In genomic region chr19:45115809-45116615, GRCh38 we compare ENCODE assay signal across 11 cellular contexts. TPM values are rescaled to one million over a fixed set of nuclear protein-coding genes. Genes with fewer than 3 reads are reported as not detected.
DNase-seq lines count a peak whose midpoint lies in the region; ATAC-seq and TF ChIP-seq lines count a peak whose summit lies in the region.
"Had no signal": no experiment of that assay in that cellular context is flagged by ENCODE, and none has a peak within 500 bp of the region (broad histone marks: within the 10 kb centered on the region; RNA-seq: fewer than 3 reads in every experiment).

No MANE protein-coding gene starts in this region.

- H3K36me3 ChIP-seq in KMS-11 (ENCODE audit: insufficient read depth) (no peaks in the 10 kb centered on the region), lower lobe of right lung (no peaks in the 10 kb centered on the region), spleen (no peaks in the 10 kb centered on the region)

- H2AFZ ChIP-seq in KMS-11 (ENCODE audit: low read depth): no peak overlapping the region

- no peaks in the 10 kb centered on the region for H3K9me3 ChIP-seq in CD4-positive, alpha-beta T cell (ENCODE audit: control insufficient read depth, low read length)
- H3K9me3 ChIP-seq in lower lobe of right lung (no peaks in the 10 kb centered on the region), spleen (no peaks in the 10 kb centered on the region)

- peak overlapping the region; percentile 63 for H3K4me3 Mint-ChIP-seq in CD4-positive, alpha-beta T cell
- H3K4me3 Mint-ChIP-seq: natural killer cell had no signal

- 69 to 86% (median 80%) methylated on average over 16 to 21 of the region's 21 CpGs for WGBS in spleen, 5 donors

- H3K9ac ChIP-seq in KMS-11: no peak overlapping the region

- H3K4me3 ChIP-seq in KMS-11 (IDR thresholded peaks at IDR 0.05; ENCODE audit: insufficient read depth, low read depth, low read length) (no peak overlapping the region), lower lobe of right lung (no peak overlapping the region), spleen (no peak overlapping the region)

- H3K27me3 ChIP-seq in CD4-positive, alpha-beta T cell (ENCODE audit: control insufficient read depth, insufficient read depth, low read length): no peaks in the 10 kb centered on the region
- H3K27me3 ChIP-seq in KMS-11 (ENCODE audit: insufficient read depth, low read depth) (no peaks in the 10 kb centered on the region), lower lobe of right lung (ENCODE audit: low read depth) (no peaks in the 10 kb centered on the region), spleen (replicated peaks in 1 of 7) (no peaks in the 10 kb centered on the region)

- no peak overlapping the region for H3K27ac Mint-ChIP-seq in CD4-positive, alpha-beta T cell

- H3K4me1 Mint-ChIP-seq in CD4-positive, alpha-beta T cell (ENCODE audit: low read depth): peaks cover 50% of the 10 kb centered on the region

- TF ChIP-seq CTCF in CD4-positive, alpha-beta T cell (IDR thresholded peaks at IDR 0.05): no peak
- TF ChIP-seq CTCF in KMS-11 (conservative IDR thresholded peaks at IDR 0.05; ENCODE audit: low read depth, low read length) (no peak), lower lobe of right lung (IDR thresholded peaks at IDR 0.05) (no peak), spleen (IDR thresholded peaks at IDR 0.05 in 8 of 11, conservative IDR thresholded peaks at IDR 0.05 in 3 of 11) (no peak)

- peak overlapping the region; percentile 100; the same call in 1 of the 2 replicates for H3K4me2 ChIP-seq in KMS-11

- POLR2A ChIA-PET in CD4-positive, alpha-beta T cell (lab: Charles Lee): no interaction called here

- no peak for ATAC-seq in CD4-positive, alpha-beta T cell (ENCODE audit: poor library complexity)
- ATAC-seq in lower lobe of right lung (peak; percentile 18 to 46), HG03139 (IDR thresholded peaks at IDR 0.05; ENCODE audit: unreplicated experiment) (no peak)
- ATAC-seq: natural killer cell; stimulated activated memory B cell treated with anti-CD40 and anti-IgM and Interleukin-4, amounts not matched to agents 10 μg/mL and 1 μg/mL and 100 μg/mL, for 72 hours had no signal

- no peaks in the 10 kb centered on the region for H3K27me3 Mint-ChIP-seq in CD4-positive, alpha-beta T cell
- H3K27me3 Mint-ChIP-seq: CD8-positive, alpha-beta memory T cell; stimulated activated memory B cell treated with anti-CD40 and anti-IgM and Interleukin-4, amounts not matched to agents 10 μg/mL and 1 μg/mL and 100 μg/mL, for 72 hours had no signal

- H3K4me1 ChIP-seq in KMS-11 (ENCODE audit: low read depth, poor library complexity, severe bottlenecking) (peaks cover 72% of the 10 kb centered on the region), lower lobe of right lung (peaks cover 58% of the 10 kb centered on the region), spleen (peaks cover 18 to 95% (median 56%) of the 10 kb centered on the region in 6 donors)

- intact Hi-C loops in CD4-positive, alpha-beta T cell (cut with DNase I, micrococcal nuclease): no loop called here
- intact Hi-C loops in lower lobe of right lung (cut with DNase I): no loop called here
- intact Hi-C loops in posterior vena cava (cut with DNase I): no loop called here
- intact Hi-C loops in spleen (cut with DNase I; ENCODE audit: low total_unique reads): no loop called here

- no peak overlapping the region for H3K27ac ChIP-seq in CD4-positive, alpha-beta T cell (ENCODE audit: low read depth, low read length)
- H3K27ac ChIP-seq in KMS-11: peak overlapping the region; percentile 91
- H3K27ac ChIP-seq in lower lobe of right lung: no peak overlapping the region
- H3K27ac ChIP-seq in spleen: peak overlapping the region in 3 of 8 donors; percentile 46 to 55 (median 55)

- TF ChIP-seq POLR2A in spleen (IDR thresholded peaks at IDR 0.05): no peak

- CTCF ChIA-PET in CD4-positive, alpha-beta T cell (lab: Charles Lee): no interaction called here

- H3K9me3 Mint-ChIP-seq in CD4-positive, alpha-beta T cell: no peaks in the 10 kb centered on the region
- H3K9me3 Mint-ChIP-seq: CD8-positive, alpha-beta memory T cell; natural killer cell; stimulated activated memory B cell treated with anti-CD40 and anti-IgM and Interleukin-4, amounts not matched to agents 10 μg/mL and 1 μg/mL and 100 μg/mL, for 72 hours had no signal

- peaks cover 65% of the 10 kb centered on the region; the same call in 1 of the 2 replicates for H3K79me2 ChIP-seq in KMS-11 (ENCODE audit: insufficient read depth, low read depth)

- DNase-seq in CD4-positive, alpha-beta T cell: no peak
- DNase-seq in NCI-H82 (lab: John Stamatoyannopoulos, UW): peak; percentile 86
- DNase-seq in lower lobe of right lung: no peak
- DNase-seq in posterior vena cava (ENCODE audit: low spot score): no peak
- no peak for DNase-seq in NCI-H748 (lab: John Stamatoyannopoulos, UW; ENCODE audit: unreplicated experiment)
- DNase-seq in spleen: no peak
- DNase-seq: CD8-positive, alpha-beta memory T cell; natural killer cell had no signal

- H3K36me3 Mint-ChIP-seq in CD4-positive, alpha-beta T cell (ENCODE audit: low read depth): no peaks in the 10 kb centered on the region
- H3K36me3 Mint-ChIP-seq: natural killer cell; stimulated activated memory B cell treated with anti-CD40 and anti-IgM and Interleukin-4, amounts not matched to agents 10 μg/mL and 1 μg/mL and 100 μg/mL, for 72 hours had no signal

- no peaks in the 10 kb centered on the region for H4K20me1 ChIP-seq in KMS-11 (ENCODE audit: insufficient read depth)

RNA-seq across cellular contexts. Expression of gene PPP1R37, which starts 23.0 kb away (rescaled TPM):
- 10 to 100 TPM; 17.2 to 19.6 TPM for total RNA-seq in CD4-positive, alpha-beta T cell
- total RNA-seq in lower lobe of right lung (29.1 TPM), posterior vena cava (10 to 100 TPM; 15.2 to 16.2 TPM), spleen (10 to 100 TPM; 16.2 to 27.1 (median 19.6) TPM)
- polyA plus RNA-seq in spleen: 10 to 100 TPM; 14.3 to 36.7 (median 20.3) TPM

RNA-seq across cellular contexts. Expression of gene GEMIN7, which starts 37.0 kb away (rescaled TPM):
- total RNA-seq in CD4-positive, alpha-beta T cell: 1 to 10 TPM; 4.0 to 4.8 TPM
- total RNA-seq in lower lobe of right lung (16.1 TPM), posterior vena cava (10 to 100 TPM; 11.2 to 14.7 TPM), spleen (10 to 100 TPM; 19.6 to 33.4 (median 23.1) TPM)
- polyA plus RNA-seq in spleen: 10 to 100 TPM; 43.6 to 51.1 (median 49.7) TPM

RNA-seq across cellular contexts. Expression of gene ZNF296, which starts 39.7 kb away (rescaled TPM):
- 1 to 10 TPM; 2.0 to 2.4 TPM for total RNA-seq in CD4-positive, alpha-beta T cell
- total RNA-seq in lower lobe of right lung: 1.7 TPM
- under 1 TPM; 0.42 to 0.48 TPM for total RNA-seq in posterior vena cava
- 1 to 10 TPM; 3.9 to 7.5 (median 6.4) TPM for total RNA-seq in spleen
- 10 to 100 TPM in 1 of 3 donors, 1 to 10 TPM in 2; 7.3 to 11.9 (median 8.8) TPM for polyA plus RNA-seq in spleen

RNA-seq across cellular contexts. Expression of gene NKPD1, which starts 44.8 kb away (rescaled TPM):
- under 1 TPM; 0.73 to 0.91 TPM for total RNA-seq in CD4-positive, alpha-beta T cell
- total RNA-seq in lower lobe of right lung: not detected
- not detected for total RNA-seq in posterior vena cava
- total RNA-seq in spleen: under 1 TPM in 6 of 7 donors, not detected in 1; 0.20 to 0.77 (median 0.23) TPM
- under 1 TPM; 0.17 to 0.21 (median 0.19) TPM for polyA plus RNA-seq in spleen

Comparison
In these comparisons a context has a peak if more than half of its experiments do, and no peak if none do; other contexts are left out.
1. ATAC-seq: peak in lower lobe of right lung (2 of 2); none in CD4-positive, alpha-beta T cell (single experiment) and HG03139 (single experiment).